In genomic region chrX:129777218-129777768, GRCh38 we compare ENCODE assay signal across 8 cellular contexts. TPM values are rescaled to one million over a fixed set of nuclear protein-coding genes. Genes with fewer than 3 reads are reported as not detected.
A peak's percentile ranks its signal among the peaks of the same experiment; 100 is the strongest.
DNase-seq lines count a peak whose midpoint lies in the region; ATAC-seq and TF ChIP-seq lines count a peak whose summit lies in the region.

No MANE protein-coding gene starts in this region.

- peaks cover 28% of the 10 kb centered on the region for H3K79me2 ChIP-seq in SU-DHL-6 (ENCODE audit: insufficient read depth, low read length)

- H3K9me2 ChIP-seq in SU-DHL-6 (replicated peaks; ENCODE audit: insufficient read depth, low read length): no peaks in the 10 kb centered on the region

- DNase-seq in GDM1 (lab: John Stamatoyannopoulos, UW) (peak; percentile 91), HPDE6-E6E7 (ENCODE audit: extremely low spot score) (no peak), G401 (ENCODE audit: low spot score) (no peak)

- H3K4me3 ChIP-seq in SU-DHL-6 (ENCODE audit: insufficient read depth, low read length, poor library complexity, severe bottlenecking): peak overlapping the region; percentile 45
- no peak overlapping the region for H3K4me3 ChIP-seq in muscle layer of duodenum (ENCODE audit: low read depth in 1 of 2, low read length in 2 of 2)
- H3K4me3 ChIP-seq in urinary bladder (ENCODE audit: low read depth, low read length): no peak overlapping the region

- TF ChIP-seq CTCF in SU-DHL-6 (IDR thresholded peaks at IDR 0.05; ENCODE audit: insufficient read depth, low read length, poor library complexity, severe bottlenecking): no peak

- H3F3A ChIP-seq in SU-DHL-6 (ENCODE audit: insufficient read depth): peaks cover 22% of the 10 kb centered on the region

- H3K4me1 Mint-ChIP-seq in activated naive CD8-positive, alpha-beta T cell (ENCODE audit: low read depth): peaks cover 58% of the 10 kb centered on the region

- peak overlapping the region; percentile 79 for H3K9ac ChIP-seq in SU-DHL-6 (ENCODE audit: low read length)

- H3K36me3 Mint-ChIP-seq in activated naive CD8-positive, alpha-beta T cell: peaks cover 2% of the 10 kb centered on the region

- no peak overlapping the region for H2AFZ ChIP-seq in SU-DHL-6 (ENCODE audit: low read depth, low read length, severe bottlenecking)

- in situ Hi-C loops in G401 (cut with HindIII; ENCODE audit: low sequenced_read_pairs): no loop called here

- H3K27ac ChIP-seq in SU-DHL-6 (ENCODE audit: low read depth, low read length): peak overlapping the region; percentile 95
- H3K27ac ChIP-seq in muscle layer of duodenum (ENCODE audit: low read length): peak overlapping the region; percentile 72
- peak overlapping the region; percentile 14 for H3K27ac ChIP-seq in urinary bladder (ENCODE audit: low read depth)

- H3K4me1 ChIP-seq in muscle layer of duodenum (ENCODE audit: control insufficient read depth in 1 of 2, insufficient read depth in 2 of 2, low read length in 2 of 2) (peaks cover 0 to 5% of the 10 kb centered on the region in 2 donors), urinary bladder (ENCODE audit: insufficient read depth) (no peaks in the 10 kb centered on the region)

- H3K9me3 Mint-ChIP-seq in activated naive CD8-positive, alpha-beta T cell (ENCODE audit: low read depth): no peaks in the 10 kb centered on the region

- H3K36me3 ChIP-seq in SU-DHL-6 (ENCODE audit: low read length) (no peaks in the 10 kb centered on the region), muscle layer of duodenum (ENCODE audit: control insufficient read depth in 1 of 2, insufficient read depth in 2 of 2, low read length in 2 of 2) (no peaks in the 10 kb centered on the region), urinary bladder (ENCODE audit: insufficient read depth) (no peaks in the 10 kb centered on the region)

- peak overlapping the region; percentile 95 for H3K4me2 ChIP-seq in SU-DHL-6 (ENCODE audit: low read depth, low read length, poor library complexity, severe bottlenecking)

- 56% methylated on average over 27 of the region's 27 CpGs for WGBS in urinary bladder

- H3K4me3 Mint-ChIP-seq in activated naive CD8-positive, alpha-beta T cell: peak overlapping the region; percentile 82

- H3K27me3 ChIP-seq in SU-DHL-6 (ENCODE audit: low read length): no peaks in the 10 kb centered on the region
- no peaks in the 10 kb centered on the region for H3K27me3 ChIP-seq in muscle layer of duodenum (ENCODE audit: low read depth, low read length)

- H3K9me3 ChIP-seq in SU-DHL-6 (ENCODE audit: insufficient read depth, low read length): no peaks in the 10 kb centered on the region
- no peaks in the 10 kb centered on the region for H3K9me3 ChIP-seq in muscle layer of duodenum (ENCODE audit: control insufficient read depth in 1 of 2, low read length in 2 of 2)

- H3K27ac Mint-ChIP-seq in activated naive CD8-positive, alpha-beta T cell: peak overlapping the region; percentile 94

- ATAC-seq in HG02852 (IDR thresholded peaks at IDR 0.05; ENCODE audit: unreplicated experiment): peak; percentile 14

- no peaks in the 10 kb centered on the region for H3K27me3 Mint-ChIP-seq in activated naive CD8-positive, alpha-beta T cell

- H4K20me1 ChIP-seq in SU-DHL-6 (ENCODE audit: low read depth, low read length): no peaks in the 10 kb centered on the region

RNA-seq across cellular contexts. Expression of gene SASH3, which starts 2.5 kb away (rescaled TPM):
- total RNA-seq in urinary bladder: 2.6 TPM
- 6.4 TPM for polyA plus RNA-seq in urinary bladder
- total RNA-seq in G401 (2014; rRNA removed; shearing (Covaris generic)): not detected in 2 replicates

RNA-seq across cellular contexts. Expression of gene XPNPEP2, which starts 38.5 kb away (rescaled TPM):
- 4.7 TPM for total RNA-seq in urinary bladder
- polyA plus RNA-seq in urinary bladder: 9.9 TPM
- not detected in 2 replicates for total RNA-seq in G401 (2014; rRNA removed; shearing (Covaris generic))

Comparison
In these comparisons a context has a peak if more than half of its experiments do, and no peak if none do; other contexts are left out.
1. H3K27ac ChIP-seq: peak in every context shown above with its lines; median percentile 95 in SU-DHL-6; 72 in muscle layer of duodenum; 14 in urinary bladder.